1 cellular context compared by ENCODE assay signal in genomic region chr19:2841858-2842574, GRCh38.
TF ChIP-seq lines count a peak whose summit lies in the region.

No MANE protein-coding gene starts in this region.

TF ChIP-seq in GM12878, 131 proteins besides CTCF, POLR2A, EP300 and RAD21:
- TF ChIP-seq ESRRA (IDR thresholded peaks at IDR 0.05; ENCODE audit: low read length) (no peak), ZBTB40 (IDR thresholded peaks at IDR 0.05; ENCODE audit: borderline replicate concordance) (no peak), CHD4 (IDR thresholded peaks at IDR 0.05) (no peak), KDM1A (IDR thresholded peaks at IDR 0.05; ENCODE audit: borderline replicate concordance) (no peak), EGR1 (IDR thresholded peaks at IDR 0.05; ENCODE audit: borderline replicate concordance in 1 of 2, low read depth in 2 of 2, low read length in 2 of 2) (peak in 1 of 2 experiments; percentile 48; a peak in 1 of 3 replicates), CREB1 (IDR thresholded peaks at IDR 0.05; ENCODE audit: low read depth) (no peak), E2F8 (IDR thresholded peaks at IDR 0.05; ENCODE audit: low read depth, partially characterized antibody) (no peak)
